Comparison of ENCODE assay signal across 9 cellular contexts in genomic region chr13:50127726-50128291, GRCh38.
DNase-seq lines count a peak whose midpoint lies in the region; TF ChIP-seq lines count a peak whose summit lies in the region.
"Had no signal": no experiment of that assay in that cellular context is flagged by ENCODE, and none has a peak within 500 bp of the region (broad histone marks: within the 10 kb centered on the region; RNA-seq: fewer than 3 reads in every experiment).

No MANE protein-coding gene starts in this region.

- TF ChIP-seq CTCF in cardiac fibroblast (IDR thresholded peaks at IDR 0.05; ENCODE audit: low read depth, low read length), result no peak
- TF ChIP-seq CTCF in lower leg skin (IDR thresholded peaks at IDR 0.05), result no peak

- no peak for TF ChIP-seq POLR2A in lower leg skin (IDR thresholded peaks at IDR 0.05)

- H3K27me3 ChIP-seq in stomach smooth muscle (ENCODE audit: control insufficient read depth in 1 of 2, insufficient read depth in 2 of 2, low read length in 2 of 2), result peaks cover 33 to 58% of the 10 kb centered on the region in 2 donors

- 63 to 73% methylated on average over 31 to 39 of the region's 39 CpGs for WGBS in lower leg skin, 2 donors

- peak; percentile 38 for DNase-seq in DMS53 (lab: John Stamatoyannopoulos, UW)
- no peak for DNase-seq in DMS53 treated with DMSO at 0.1 percent for 48 hours (lab: John Stamatoyannopoulos, UW; ENCODE audit: unreplicated experiment)
- DNase-seq in cardiac fibroblast (ENCODE audit: low read depth in 2 of 2), result no peak
- no peak for DNase-seq in lower leg skin (ENCODE audit: low spot score in 2 of 2)
- DNase-seq in stimulated activated naive CD4-positive, alpha-beta T cell (lab: John Stamatoyannopoulos, UW), result no peak
- no peak for DNase-seq in NCI-H128 (lab: John Stamatoyannopoulos, UW; ENCODE audit: unreplicated experiment)
- no peak for DNase-seq in HuH-7.5 (ENCODE audit: low spot score)

- peak overlapping the region in 1 of 2 donors; percentile 39 for H3K9ac ChIP-seq in stomach smooth muscle (ENCODE audit: low read length in 2 of 2)

- intact Hi-C loops in lower leg skin (cut with DNase I; ENCODE audit: low total_unique reads), result loop anchor here (5.0 to 10.0 kb wide), 2 partner anchors 46 to 133 kb away; partner anchors contain the start of gene TRIM13

- H3K4me3 ChIP-seq in cardiac fibroblast (replicated peaks in 1 of 2; ENCODE audit: low read depth in 2 of 2, low read length in 2 of 2) (peak overlapping the region; percentile 37 to 39), lower leg skin (ENCODE audit: low read depth, poor library complexity, severe bottlenecking) (peak overlapping the region; percentile 9), stomach smooth muscle (ENCODE audit: low read length in 2 of 2) (peak overlapping the region; percentile 44 to 93)

- H3K27ac ChIP-seq in stomach smooth muscle (ENCODE audit: low read length), result no peak overlapping the region
- H3K27ac ChIP-seq: 22Rv1 had no signal

- H3K9me3 ChIP-seq in stomach smooth muscle (ENCODE audit: control insufficient read depth in 2 of 2, low read length in 2 of 2), result no peaks in the 10 kb centered on the region

- H3K4me1 ChIP-seq in stomach smooth muscle (ENCODE audit: control insufficient read depth, insufficient read depth, low read length), result peaks cover 36% of the 10 kb centered on the region

- H3K36me3 ChIP-seq in stomach smooth muscle (ENCODE audit: control insufficient read depth in 2 of 2, insufficient read depth in 2 of 2, low read length in 2 of 2), result no peaks in the 10 kb centered on the region

Comparison
In these comparisons a context has a peak if more than half of its experiments do, and no peak if none do; other contexts are left out.
1. H3K4me3 ChIP-seq: peak in every context shown above with its lines; median percentile 68 in stomach smooth muscle; 38 in cardiac fibroblast; 9 in lower leg skin.